7 cellular contexts compared by ENCODE assay signal in the genomic region with DNA sequence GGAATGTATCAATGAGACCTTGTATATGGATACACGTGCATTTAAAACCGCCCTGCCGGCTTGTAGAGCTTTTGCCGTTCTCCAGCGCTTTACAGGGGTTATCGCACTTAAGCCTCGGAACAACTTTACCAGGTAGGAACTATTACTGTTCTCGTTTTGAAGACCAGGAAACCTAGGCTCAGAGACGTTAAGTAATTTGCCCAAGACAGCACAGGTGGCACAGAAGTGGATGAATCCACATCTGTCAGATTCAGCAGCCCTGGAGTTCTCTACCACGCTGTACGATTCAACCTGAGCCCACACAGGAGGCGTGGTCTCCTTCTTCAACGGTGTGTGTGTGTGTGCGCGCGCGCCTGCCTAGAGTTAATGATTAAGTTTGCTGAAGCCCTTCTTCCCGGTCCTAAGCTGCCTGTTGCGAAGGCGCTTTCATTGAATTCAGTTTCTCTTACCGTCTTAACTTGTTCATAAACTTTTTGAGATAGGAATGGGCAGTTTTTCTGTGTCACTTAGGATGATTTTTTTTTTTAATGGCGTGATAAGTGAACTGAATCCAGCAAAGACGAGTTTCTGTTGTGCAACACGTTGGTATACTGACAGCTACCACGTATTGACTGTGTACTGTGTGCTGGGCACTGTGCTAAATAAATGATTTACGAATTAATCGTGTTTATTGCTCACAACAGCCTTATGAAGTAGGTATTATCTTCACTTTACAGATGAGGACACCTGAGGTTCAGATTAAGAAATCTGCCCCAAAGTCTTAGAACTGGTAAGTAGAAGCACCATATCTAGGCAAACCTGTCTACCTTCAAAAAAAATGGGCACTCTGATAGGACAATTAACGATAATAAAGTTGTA.
DNase-seq lines count a peak whose midpoint lies in the region; ATAC-seq, FAIRE-seq and TF ChIP-seq lines count a peak whose summit lies in the region.

No MANE protein-coding gene starts in this region.

- H3K4me3 ChIP-seq in astrocyte of the spinal cord (ENCODE audit: low read depth, low read length) (peak overlapping the region; percentile 86), iPS-18c (ENCODE audit: insufficient read depth, low read depth, low read length) (peak overlapping the region; percentile 46)

- FAIRE-seq in GM18507 (lab: Jason Lieb, UNC), result no peak

- no peaks in the 10 kb centered on the region for H3K27me3 Mint-ChIP-seq in T-helper 2 cell treated with Interferon-gamma antibody and Interleukin-4, amounts not matched to agents 5 μg/mL and 100 μg/mL, for 36 hours (ENCODE audit: low read depth)

- ATAC-seq in HG02943 (IDR thresholded peaks at IDR 0.05; ENCODE audit: low read depth, unreplicated experiment), result peak; percentile 56

- DNase-seq in GM18507 (ENCODE audit: extremely low spot score, insufficient read length, low read depth) (peak; percentile 60), NCI-H1694 treated with DMSO at 0.1 percent for 48 hours (lab: John Stamatoyannopoulos, UW) (peak; percentile 66), astrocyte of the spinal cord (ENCODE audit: low read depth, low spot score) (peak; percentile 82)
- peak; percentile 81 for DNase-seq in T-helper 2 cell treated with Interferon-gamma antibody and Interleukin-4, amounts not matched to agents 5 μg/mL and 100 μg/mL, for 36 hours (ENCODE audit: low spot score)
- peak; percentile 73 for DNase-seq in stimulated activated CD4-positive, alpha-beta T cell treated with anti-CD3 and anti-CD28 coated beads, Interleukin-12 subunit alpha, Interleukin-12 subunit beta, amount 100 ng/mL, for 4 hours

- peaks cover 39% of the 10 kb centered on the region for H3K4me1 Mint-ChIP-seq in T-helper 2 cell treated with Interferon-gamma antibody and Interleukin-4, amounts not matched to agents 5 μg/mL and 100 μg/mL, for 36 hours (ENCODE audit: low read depth)

- in situ Hi-C loops in astrocyte of the spinal cord (cut with HindIII; ENCODE audit: low sequenced_read_pairs), result no loop called here

- peak overlapping the region; percentile 99 for H3K27ac Mint-ChIP-seq in T-helper 2 cell treated with Interferon-gamma antibody and Interleukin-4, amounts not matched to agents 5 μg/mL and 100 μg/mL, for 36 hours

- H3K9me3 Mint-ChIP-seq in T-helper 2 cell treated with Interferon-gamma antibody and Interleukin-4, amounts not matched to agents 5 μg/mL and 100 μg/mL, for 36 hours, result no peaks in the 10 kb centered on the region

- TF ChIP-seq CTCF in astrocyte of the spinal cord (IDR thresholded peaks at IDR 0.05; ENCODE audit: low read depth, low read length), result no peak

- peak overlapping the region; percentile 97 for H3K4me3 Mint-ChIP-seq in T-helper 2 cell treated with Interferon-gamma antibody and Interleukin-4, amounts not matched to agents 5 μg/mL and 100 μg/mL, for 36 hours

- H3K9me3 ChIP-seq in iPS-18c (ENCODE audit: control insufficient read depth, insufficient read depth, low read length), result no peaks in the 10 kb centered on the region

- H3K36me3 Mint-ChIP-seq in T-helper 2 cell treated with Interferon-gamma antibody and Interleukin-4, amounts not matched to agents 5 μg/mL and 100 μg/mL, for 36 hours (ENCODE audit: low read depth), result peaks cover 44% of the 10 kb centered on the region

Comparison
In these comparisons a context has a peak if more than half of its experiments do, and no peak if none do; other contexts are left out.
1. Peak in every context shown above with its lines: DNase-seq, ATAC-seq and H3K4me3 ChIP-seq.